In genomic region chr18:44841769-44842587, GRCh38 we compare ENCODE assay signal across 25 cellular contexts.
DNase-seq lines count a peak whose midpoint lies in the region; ATAC-seq and TF ChIP-seq lines count a peak whose summit lies in the region.
"Had no signal": no experiment of that assay in that cellular context is flagged by ENCODE, and none has a peak within 500 bp of the region (broad histone marks: within the 10 kb centered on the region; RNA-seq: fewer than 3 reads in every experiment).

No MANE protein-coding gene starts in this region.

- peak overlapping the region; percentile 53 for H3K4me3 Mint-ChIP-seq in endothelial cell (ENCODE audit: unreplicated experiment)
- H3K4me3 Mint-ChIP-seq in stimulated activated naive B cell treated with anti-CD40 and anti-IgM and Interleukin-4, amounts not matched to agents 10 μg/mL and 1 μg/mL and 100 μg/mL, for 72 hours = peak overlapping the region; percentile 50 to 55
- H3K4me3 Mint-ChIP-seq: activated CD4-positive, alpha-beta T cell treated with anti-CD3 and anti-CD28 coated beads, Interleukin-2, amount 10 ng/mL, durations not matched to agents 24 days and 14 days; activated naive CD8-positive, alpha-beta T cell; CD8-positive, alpha-beta T cell; mesothelial cell of epicardium; naive thymus-derived CD8-positive, alpha-beta T cell; T-helper 2 cell treated with Interferon-gamma antibody and Interleukin-4, amounts not matched to agents 5 μg/mL and 100 μg/mL, for 36 hours had no signal

- H3K4me1 Mint-ChIP-seq in endothelial cell (ENCODE audit: unreplicated experiment) = peaks cover 48% of the 10 kb centered on the region
- H3K4me1 Mint-ChIP-seq in stimulated activated naive B cell treated with anti-CD40 and anti-IgM and Interleukin-4, amounts not matched to agents 10 μg/mL and 1 μg/mL and 100 μg/mL, for 72 hours = peaks cover 72 to 97% of the 10 kb centered on the region in 2 donors

- peak; percentile 60 to 62 for ATAC-seq in stimulated activated naive B cell treated with anti-CD40 and anti-IgM and Interleukin-4, amounts not matched to agents 10 μg/mL and 1 μg/mL and 100 μg/mL, for 72 hours (replicated peaks)
- ATAC-seq: CD8-positive, alpha-beta T cell; heart left ventricle; naive thymus-derived CD8-positive, alpha-beta T cell; upper lobe of right lung had no signal

- peaks cover 2% of the 10 kb centered on the region for H3K27me3 Mint-ChIP-seq in endothelial cell (ENCODE audit: unreplicated experiment)
- H3K27me3 Mint-ChIP-seq in stimulated activated naive B cell treated with anti-CD40 and anti-IgM and Interleukin-4, amounts not matched to agents 10 μg/mL and 1 μg/mL and 100 μg/mL, for 72 hours = no peaks in the 10 kb centered on the region
- H3K27me3 Mint-ChIP-seq: activated naive CD8-positive, alpha-beta T cell had no signal

- peak overlapping the region; percentile 33 for H3K27ac Mint-ChIP-seq in endothelial cell (ENCODE audit: unreplicated experiment)
- peak overlapping the region; percentile 96 for H3K27ac Mint-ChIP-seq in stimulated activated naive B cell treated with anti-CD40 and anti-IgM and Interleukin-4, amounts not matched to agents 10 μg/mL and 1 μg/mL and 100 μg/mL, for 72 hours
- H3K27ac Mint-ChIP-seq: activated CD4-positive, alpha-beta T cell treated with anti-CD3 and anti-CD28 coated beads, Interleukin-2, amount 10 ng/mL, durations not matched to agents 24 days and 14 days; activated naive CD8-positive, alpha-beta T cell; CD8-positive, alpha-beta T cell; mesothelial cell of epicardium; T-helper 2 cell treated with Interferon-gamma antibody and Interleukin-4, amounts not matched to agents 5 μg/mL and 100 μg/mL, for 36 hours had no signal

- no peak for TF ChIP-seq CTCF in endothelial cell (IDR thresholded peaks at IDR 0.05; ENCODE audit: unreplicated experiment)

- no peaks in the 10 kb centered on the region for H3K9me3 Mint-ChIP-seq in endothelial cell (ENCODE audit: unreplicated experiment)
- peaks cover 2 to 14% of the 10 kb centered on the region in 2 donors for H3K9me3 Mint-ChIP-seq in stimulated activated naive B cell treated with anti-CD40 and anti-IgM and Interleukin-4, amounts not matched to agents 10 μg/mL and 1 μg/mL and 100 μg/mL, for 72 hours
- H3K9me3 Mint-ChIP-seq: activated CD4-positive, alpha-beta T cell treated with anti-CD3 and anti-CD28 coated beads, Interleukin-2, amount 10 ng/mL, durations not matched to agents 24 days and 14 days; CD8-positive, alpha-beta T cell; naive thymus-derived CD8-positive, alpha-beta T cell; T-helper 2 cell treated with Interferon-gamma antibody and Interleukin-4, amounts not matched to agents 5 μg/mL and 100 μg/mL, for 36 hours had no signal

- peak; percentile 11 for DNase-seq in NCI-H2171 treated with DMSO at 0.1 percent for 48 hours (lab: John Stamatoyannopoulos, UW)
- DNase-seq in NCI-H2171 (lab: John Stamatoyannopoulos, UW) = no peak
- DNase-seq in NCI-H2227 (lab: John Stamatoyannopoulos, UW; ENCODE audit: unreplicated experiment) = peak; percentile 82
- no peak for DNase-seq in endothelial cell (ENCODE audit: low spot score)
- no peak for DNase-seq in stimulated activated naive B cell treated with anti-CD40 and anti-IgM and Interleukin-4, amounts not matched to agents 10 μg/mL and 1 μg/mL and 100 μg/mL, for 72 hours
- no peak for DNase-seq in stimulated activated CD8-positive, alpha-beta memory T cell treated with anti-CD3 and anti-CD28 coated beads, Interleukin-4, amount 100 ng/mL, for 48 hours
- DNase-seq in NCI-H1436 (lab: John Stamatoyannopoulos, UW) = no peak
- DNase-seq in mucosa of gallbladder (ENCODE audit: low spot score) = no peak
- DNase-seq: activated CD4-positive, alpha-beta T cell treated with anti-CD3 and anti-CD28 coated beads, Interleukin-2, amount 10 ng/mL, durations not matched to agents 24 days and 14 days; activated effector memory CD4-positive, alpha-beta T cell treated with anti-CD3 and anti-CD28 coated beads, Interleukin-2, amount 50 U/mL, for 16 hours; CD8-positive, alpha-beta T cell; foreskin melanocyte; H7; heart left ventricle; naive thymus-derived CD8-positive, alpha-beta T cell; NCI-H187 treated with DMSO at 0.1 percent for 48 hours; NCI-H345; NCI-H774; stimulated activated CD4-positive, alpha-beta T cell treated with anti-CD3 and anti-CD28 coated beads, Interleukin-15, amount 100 ng/mL, for 24 hours; stimulated activated CD4-positive, alpha-beta T cell treated with anti-CD3 and anti-CD28 coated beads, Interleukin-4, amount 100 ng/mL, for 4 hours; stimulated activated naive CD4-positive, alpha-beta T cell; upper lobe of right lung had no signal

- H3K36me3 Mint-ChIP-seq in endothelial cell (ENCODE audit: low read depth, unreplicated experiment) = peaks cover 63% of the 10 kb centered on the region
- peaks cover 49 to 85% of the 10 kb centered on the region in 2 donors for H3K36me3 Mint-ChIP-seq in stimulated activated naive B cell treated with anti-CD40 and anti-IgM and Interleukin-4, amounts not matched to agents 10 μg/mL and 1 μg/mL and 100 μg/mL, for 72 hours
- H3K36me3 Mint-ChIP-seq: activated naive CD8-positive, alpha-beta T cell; CD8-positive, alpha-beta T cell; naive thymus-derived CD8-positive, alpha-beta T cell had no signal

Comparison
In these comparisons a context has a peak if more than half of its experiments do, and no peak if none do; other contexts are left out.
1. DNase-seq: peak in NCI-H2171 treated with DMSO at 0.1 percent for 48 hours (single experiment) and NCI-H2227 (single experiment); none in NCI-H2171 (single experiment), endothelial cell (single experiment), stimulated activated naive B cell treated with anti-CD40 and anti-IgM and Interleukin-4, amounts not matched to agents 10 μg/mL and 1 μg/mL and 100 μg/mL, for 72 hours (single experiment), stimulated activated CD8-positive, alpha-beta memory T cell treated with anti-CD3 and anti-CD28 coated beads, Interleukin-4, amount 100 ng/mL, for 48 hours (single experiment), NCI-H1436 (single experiment) and mucosa of gallbladder (single experiment).